ENCODE assay signal across 13 cellular contexts in the genomic region with DNA sequence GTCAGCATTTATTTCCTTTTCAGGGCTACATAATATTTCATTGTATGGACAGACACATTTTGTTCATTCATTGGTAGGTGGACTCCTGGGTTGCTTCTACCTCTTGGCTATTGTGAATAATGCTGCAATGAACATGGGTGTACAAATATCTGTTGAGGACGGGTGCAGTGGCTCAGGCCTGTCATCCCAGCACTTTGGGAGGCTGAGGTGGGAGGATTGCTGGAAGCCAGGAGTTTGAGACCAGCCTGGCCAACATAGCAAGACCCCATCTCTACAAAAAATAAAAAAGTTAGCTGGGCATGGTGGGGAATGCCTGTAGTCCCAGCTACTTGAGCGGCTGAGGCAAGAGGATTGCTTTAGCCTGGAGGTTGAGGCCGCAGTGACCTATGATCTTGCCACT. TPM values are rescaled to one million over a fixed set of nuclear protein-coding genes. Genes with fewer than 3 reads are reported as not detected.
"Had no signal": no experiment of that assay in that cellular context is flagged by ENCODE, and none has a peak within 500 bp of the region (broad histone marks: within the 10 kb centered on the region; RNA-seq: fewer than 3 reads in every experiment).

No MANE protein-coding gene starts in this region.

RNA-seq across cellular contexts. Expression of gene OCM2, which starts 30.2 kb away (rescaled TPM):
- total RNA-seq: activated B cell treated with CpG ODN at 0.5 μM for 24 hours; activated CD4-positive, alpha-beta memory T cell treated with anti-CD3 and anti-CD28 coated beads for 36 hours; activated CD4-positive, alpha-beta memory T cell treated with anti-CD3 and anti-CD28 coated beads, Interleukin-2, amount 10 ng/mL, durations not matched to agents 7 days and 5 days; activated CD4-positive, alpha-beta T cell treated with anti-CD3 and anti-CD28 coated beads for 36 hours; activated CD4-positive, alpha-beta T cell treated with anti-CD3 and anti-CD28 coated beads, Interleukin-2, amount 10 ng/mL, durations not matched to agents 24 days and 14 days; activated CD4-positive, alpha-beta T cell treated with anti-CD3 and anti-CD28 coated beads, Interleukin-2, amount 10 ng/mL, durations not matched to agents 7 days and 5 days; activated CD8-positive, alpha-beta memory T cell treated with anti-CD3 and anti-CD28 coated beads for 36 hours; activated CD8-positive, alpha-beta memory T cell treated with anti-CD3 and anti-CD28 coated beads, Interleukin-2, amount 10 ng/mL, durations not matched to agents 7 days and 5 days; activated CD8-positive, alpha-beta T cell treated with anti-CD3 and anti-CD28 coated beads for 36 hours; activated CD8-positive, alpha-beta T cell treated with anti-CD3 and anti-CD28 coated beads, Interleukin-2, amount 10 ng/mL, durations not matched to agents 7 days and 5 days; T-helper 1 cell treated with Interleukin-12 subunit alpha and Interleukin-12 subunit beta and Interleukin-4 antibody, amounts not matched to agents 30 ng/mL and 1 ng/mL, for 36 hours; T-helper 17 cell; T-helper 2 cell treated with Interferon-gamma antibody and Interleukin-4, amounts not matched to agents 100 ng/mL and 5 ng/mL, for 36 hours had no signal
